ENCODE assay signal across 22 cellular contexts in genomic region chr18:34880403-34880802, GRCh38.
DNase-seq lines count a peak whose midpoint lies in the region; TF ChIP-seq lines count a peak whose summit lies in the region.
"Had no signal": no experiment of that assay in that cellular context is flagged by ENCODE, and none has a peak within 500 bp of the region (broad histone marks: within the 10 kb centered on the region; RNA-seq: fewer than 3 reads in every experiment).

No MANE protein-coding gene starts in this region.

- H3K4me1 ChIP-seq in esophagus squamous epithelium (no peaks in the 10 kb centered on the region), tibial artery (peaks cover 0 to 82% (median 34%) of the 10 kb centered on the region in 4 donors)
- H3K4me1 ChIP-seq: testis had no signal

- H3K36me3 ChIP-seq in esophagus squamous epithelium (peaks cover 0 to 8% (median 0%) of the 10 kb centered on the region in 3 donors), tibial artery (peaks cover 8 to 38% (median 18%) of the 10 kb centered on the region in 3 donors)
- H3K36me3 ChIP-seq: neutrophil had no signal

- intact Hi-C loops in esophagus squamous epithelium (cut with DNase I) = no loop called here
- intact Hi-C loops in tibial artery (cut with DNase I; ENCODE audit: low total_unique reads) = no loop called here
- intact Hi-C loops in activated T-helper 1 cell treated with anti-CD3 and anti-CD28 coated beads, Interleukin-12 subunit alpha, Interleukin-12 subunit beta, Interleukin-2, Interleukin-4 antibody, amounts not matched to agents 30 ng/mL and 10 ng/mL and 1 ng/mL, durations not matched to agents 14 hours and 24 hours and 36 hours (cut with micrococcal nuclease) = no loop called here

- H3K4me1 Mint-ChIP-seq in activated T-helper 1 cell treated with anti-CD3 and anti-CD28 coated beads, Interleukin-12 subunit alpha, Interleukin-12 subunit beta, Interleukin-2, Interleukin-4 antibody, amounts not matched to agents 30 ng/mL and 10 ng/mL and 1 ng/mL, durations not matched to agents 14 hours and 24 hours and 36 hours (ENCODE audit: low read depth) = no peaks in the 10 kb centered on the region
- H3K4me1 Mint-ChIP-seq in activated naive CD4-positive, alpha-beta T cell treated with anti-CD3 and anti-CD28 coated beads, Interleukin-2, amount 10 ng/mL, durations not matched to agents 7 days and 5 days = no peaks in the 10 kb centered on the region

- H3K9me3 Mint-ChIP-seq in activated T-helper 1 cell treated with anti-CD3 and anti-CD28 coated beads, Interleukin-12 subunit alpha, Interleukin-12 subunit beta, Interleukin-2, Interleukin-4 antibody, amounts not matched to agents 30 ng/mL and 10 ng/mL and 1 ng/mL, durations not matched to agents 14 hours and 24 hours and 36 hours = no peaks in the 10 kb centered on the region
- no peaks in the 10 kb centered on the region for H3K9me3 Mint-ChIP-seq in activated naive CD4-positive, alpha-beta T cell treated with anti-CD3 and anti-CD28 coated beads, Interleukin-2, amount 10 ng/mL, durations not matched to agents 7 days and 5 days

- H3K36me3 Mint-ChIP-seq in activated T-helper 1 cell treated with anti-CD3 and anti-CD28 coated beads, Interleukin-12 subunit alpha, Interleukin-12 subunit beta, Interleukin-2, Interleukin-4 antibody, amounts not matched to agents 30 ng/mL and 10 ng/mL and 1 ng/mL, durations not matched to agents 14 hours and 24 hours and 36 hours (ENCODE audit: low read depth) = no peaks in the 10 kb centered on the region
- H3K36me3 Mint-ChIP-seq in activated naive CD4-positive, alpha-beta T cell treated with anti-CD3 and anti-CD28 coated beads, Interleukin-2, amount 10 ng/mL, durations not matched to agents 7 days and 5 days = no peaks in the 10 kb centered on the region

- WGBS in esophagus squamous epithelium, 2 donors = 66 to 67% methylated on average over 1 of the region's 1 CpG

- H3K4me3 Mint-ChIP-seq in activated T-helper 1 cell treated with anti-CD3 and anti-CD28 coated beads, Interleukin-12 subunit alpha, Interleukin-12 subunit beta, Interleukin-2, Interleukin-4 antibody, amounts not matched to agents 30 ng/mL and 10 ng/mL and 1 ng/mL, durations not matched to agents 14 hours and 24 hours and 36 hours = no peak overlapping the region
- H3K4me3 Mint-ChIP-seq in activated naive CD4-positive, alpha-beta T cell treated with anti-CD3 and anti-CD28 coated beads, Interleukin-2, amount 10 ng/mL, durations not matched to agents 7 days and 5 days = no peak overlapping the region
- H3K4me3 Mint-ChIP-seq: activated CD8-positive, alpha-beta T cell treated with anti-CD3 and anti-CD28 coated beads, Interleukin-2, amount 10 ng/mL, durations not matched to agents 7 days and 5 days had no signal

- peaks cover 13% of the 10 kb centered on the region for H3K27me3 Mint-ChIP-seq in activated T-helper 1 cell treated with anti-CD3 and anti-CD28 coated beads, Interleukin-12 subunit alpha, Interleukin-12 subunit beta, Interleukin-2, Interleukin-4 antibody, amounts not matched to agents 30 ng/mL and 10 ng/mL and 1 ng/mL, durations not matched to agents 14 hours and 24 hours and 36 hours (ENCODE audit: insufficient read depth)
- H3K27me3 Mint-ChIP-seq in activated naive CD4-positive, alpha-beta T cell treated with anti-CD3 and anti-CD28 coated beads, Interleukin-2, amount 10 ng/mL, durations not matched to agents 7 days and 5 days = peaks cover 4% of the 10 kb centered on the region

- no peak overlapping the region for H3K27ac Mint-ChIP-seq in activated T-helper 1 cell treated with anti-CD3 and anti-CD28 coated beads, Interleukin-12 subunit alpha, Interleukin-12 subunit beta, Interleukin-2, Interleukin-4 antibody, amounts not matched to agents 30 ng/mL and 10 ng/mL and 1 ng/mL, durations not matched to agents 14 hours and 24 hours and 36 hours
- no peak overlapping the region for H3K27ac Mint-ChIP-seq in activated naive CD4-positive, alpha-beta T cell treated with anti-CD3 and anti-CD28 coated beads, Interleukin-2, amount 10 ng/mL, durations not matched to agents 7 days and 5 days
- H3K27ac Mint-ChIP-seq: activated CD8-positive, alpha-beta T cell treated with anti-CD3 and anti-CD28 coated beads, Interleukin-2, amount 10 ng/mL, durations not matched to agents 7 days and 5 days had no signal

- TF ChIP-seq POLR2A in NB4 (IDR thresholded peaks at IDR 0.05; ENCODE audit: extremely low read depth, insufficient read length) (no peak), esophagus squamous epithelium (IDR thresholded peaks at IDR 0.05) (no peak)

- peak; percentile 18 for DNase-seq in NB4 (ENCODE audit: low read depth)
- no peak for DNase-seq in esophagus squamous epithelium (lab: John Stamatoyannopoulos, UW)
- DNase-seq in myocyte (ENCODE audit: low read depth) = peak; percentile 21
- DNase-seq in tibial artery = no peak
- no peak for DNase-seq in COR-L47 (lab: John Stamatoyannopoulos, UW)
- DNase-seq in DMS 273 (lab: John Stamatoyannopoulos, UW; ENCODE audit: unreplicated experiment) = no peak
- no peak for DNase-seq in activated T-helper 1 cell treated with anti-CD3 and anti-CD28 coated beads, Interleukin-12 subunit alpha, Interleukin-12 subunit beta, Interleukin-2, Interleukin-4 antibody, amounts not matched to agents 30 ng/mL and 10 ng/mL and 1 ng/mL, durations not matched to agents 14 hours and 24 hours and 36 hours (ENCODE audit: low spot score)
- DNase-seq in activated naive CD4-positive, alpha-beta T cell treated with anti-CD3 and anti-CD28 coated beads, Interleukin-2, amount 10 ng/mL, durations not matched to agents 7 days and 5 days = no peak
- DNase-seq: activated CD4-positive, CD25-positive, alpha-beta regulatory T cell treated with anti-CD3 and anti-CD28 coated beads, Interleukin-2, amount 50 U/mL, for 72 hours; activated CD8-positive, alpha-beta T cell treated with anti-CD3 and anti-CD28 coated beads, Interleukin-2, amount 10 ng/mL, durations not matched to agents 7 days and 5 days; activated naive CD4-positive, alpha-beta T cell treated with Interleukin-2 at 50 U/mL for 16 hours; activated T-cell treated with anti-CD3 and anti-CD28 coated beads, Interleukin-2, amount 50 U/mL, for 1 hour; cerebellar nuclear complex; DMS79; effector memory CD4-positive, alpha-beta T cell; NCI-H2081; NCI-H446 treated with DMSO at 0.1 percent for 48 hours; SK-N-SH; T-helper 9 cell; testis had no signal

- H3K27me3 ChIP-seq in esophagus squamous epithelium (no peaks in the 10 kb centered on the region), tibial artery (no peaks in the 10 kb centered on the region)
- H3K27me3 ChIP-seq: neutrophil, testis had no signal

- TF ChIP-seq CTCF in NB4 (IDR thresholded peaks at IDR 0.05; ENCODE audit: low read depth, low read length) (no peak), esophagus squamous epithelium (IDR thresholded peaks at IDR 0.05) (no peak), tibial artery (IDR thresholded peaks at IDR 0.05) (no peak)

- H3K9me3 ChIP-seq in esophagus squamous epithelium = no peaks in the 10 kb centered on the region
- H3K9me3 ChIP-seq in tibial artery = no peaks in the 10 kb centered on the region
- H3K9me3 ChIP-seq: neutrophil, SK-N-SH, testis had no signal

- CTCF ChIA-PET in activated naive CD4-positive, alpha-beta T cell treated with anti-CD3 and anti-CD28 coated beads, Interleukin-2, amount 10 ng/mL, durations not matched to agents 7 days and 5 days (lab: Charles Lee) = no interaction called here

- H3K4me3 ChIP-seq in NB4 (ENCODE audit: low read depth, low read length) (no peak overlapping the region), esophagus squamous epithelium (no peak overlapping the region), tibial artery (no peak overlapping the region)
- H3K4me3 ChIP-seq: lung, testis had no signal

- H3K27ac ChIP-seq in esophagus squamous epithelium (peak overlapping the region in 3 of 4 donors; percentile 8 to 56 (median 39)), tibial artery (peak overlapping the region; percentile 79 to 80)
- H3K27ac ChIP-seq: neutrophil, testis had no signal

Comparison
In these comparisons a context has a peak if more than half of its experiments do, and no peak if none do; other contexts are left out.
1. DNase-seq: peak in NB4 (single experiment) and myocyte (single experiment); none in esophagus squamous epithelium (single experiment), tibial artery (0 of 2), COR-L47 (single experiment), DMS 273 (single experiment), activated T-helper 1 cell treated with anti-CD3 and anti-CD28 coated beads, Interleukin-12 subunit alpha, Interleukin-12 subunit beta, Interleukin-2, Interleukin-4 antibody, amounts not matched to agents 30 ng/mL and 10 ng/mL and 1 ng/mL, durations not matched to agents 14 hours and 24 hours and 36 hours (single experiment) and activated naive CD4-positive, alpha-beta T cell treated with anti-CD3 and anti-CD28 coated beads, Interleukin-2, amount 10 ng/mL, durations not matched to agents 7 days and 5 days (single experiment).